23 cellular contexts compared by ENCODE assay signal in genomic region chr6:153698637-153699036, GRCh38.
"Had no signal": no experiment of that assay in that cellular context is flagged by ENCODE, and none has a peak within 500 bp of the region (broad histone marks: within the 10 kb centered on the region; RNA-seq: fewer than 3 reads in every experiment).

No MANE protein-coding gene starts in this region.

- H3K36me3 ChIP-seq: gastrocnemius medialis, neutrophil, pancreas, suprapubic skin, vagina had no signal

- DNase-seq: dorsolateral prefrontal cortex; effector CD4-positive, alpha-beta T cell; foreskin fibroblast; gastrocnemius medialis; left ventricle myocardium superior; mesenchymal stem cell; mucosa of descending colon; naive B cell; pancreas; stimulated activated CD4-positive, alpha-beta T cell treated with anti-CD3 and anti-CD28 coated beads, Interleukin-12 subunit alpha, Interleukin-12 subunit beta, amount 100 ng/mL, for 4 hours; stimulated activated CD4-positive, alpha-beta T cell treated with anti-CD3 and anti-CD28 coated beads, Interleukin-1b, Interleukin-23, amount 100 ng/mL, for 48 hours; stimulated activated CD4-positive, alpha-beta T cell treated with anti-CD3 and anti-CD28 coated beads, Interleukin-4, amount 100 ng/mL, for 1 hour; stimulated activated CD8-positive, alpha-beta memory T cell treated with anti-CD3 and anti-CD28 coated beads, Interleukin-4, amount 100 ng/mL, for 48 hours; stimulated activated naive CD4-positive, alpha-beta T cell; stimulated activated naive CD8-positive, alpha-beta T cell treated with anti-CD3 and anti-CD28 coated beads, Interleukin-15, amount 100 ng/mL, for 72 hours; trophoblast cell had no signal

- H3K4me3 ChIP-seq: dorsolateral prefrontal cortex, gastrocnemius medialis, lung, mucosa of descending colon, pancreas, smooth muscle cell, suprapubic skin, vagina had no signal

- ATAC-seq: gastrocnemius medialis; left ventricle myocardium superior; mucosa of descending colon; natural killer cell treated with Interleukin-12 subunit alpha and Interleukin-12 subunit beta and Interleukin-15 and Interleukin-18, amount 100 ng/mL, for 72 hours; pancreas; sciatic nerve; stimulated activated naive CD8-positive, alpha-beta T cell treated with anti-CD3 and anti-CD28 coated beads, Interleukin-15, amount 100 ng/mL, for 72 hours had no signal

- H3K27ac ChIP-seq: dorsolateral prefrontal cortex, gastrocnemius medialis, neutrophil, pancreas, suprapubic skin, vagina had no signal

- H3K9me3 ChIP-seq: gastrocnemius medialis, mucosa of descending colon, neutrophil, pancreas, suprapubic skin, vagina had no signal
